Comparison of ENCODE assay signal across 25 cellular contexts in genomic region chr1:182215797-182216196, GRCh38.
DNase-seq lines count a peak whose midpoint lies in the region; ATAC-seq and TF ChIP-seq lines count a peak whose summit lies in the region.
"Had no signal": no experiment of that assay in that cellular context is flagged by ENCODE, and none has a peak within 500 bp of the region (broad histone marks: within the 10 kb centered on the region; RNA-seq: fewer than 3 reads in every experiment).

No MANE protein-coding gene starts in this region.

- intact Hi-C loops in PC-3 (cut with micrococcal nuclease) = loop anchor here (1.0 to 5.0 kb wide), 4 partner anchors 29 to 162 kb away; no protein-coding TSS in a partner anchor
- intact Hi-C loops in activated T-helper 1 cell treated with anti-CD3 and anti-CD28 coated beads, Interleukin-12 subunit alpha, Interleukin-12 subunit beta, Interleukin-2, Interleukin-4 antibody, amounts not matched to agents 30 ng/mL and 10 ng/mL and 1 ng/mL, durations not matched to agents 14 hours and 24 hours and 36 hours (cut with micrococcal nuclease) = no loop called here

- H3K27me3 ChIP-seq in PC-3 (ENCODE audit: low read length) (no peaks in the 10 kb centered on the region), gastroesophageal sphincter (no peaks in the 10 kb centered on the region)
- H3K27me3 ChIP-seq: dorsolateral prefrontal cortex, upper lobe of right lung had no signal

- TF ChIP-seq CTCF in PC-3 (conservative IDR thresholded peaks at IDR 0.05; ENCODE audit: low read depth, low read length) = no peak
- TF ChIP-seq CTCF in epithelial cell of esophagus (IDR thresholded peaks at IDR 0.05; ENCODE audit: insufficient read depth, low read depth, low read length, missing control alignments) = no peak
- TF ChIP-seq CTCF in gastroesophageal sphincter (IDR thresholded peaks at IDR 0.05) = no peak

- ATAC-seq in PC-3 = peak; percentile 56
- ATAC-seq in HG02642 (IDR thresholded peaks at IDR 0.05; ENCODE audit: poor library complexity, unreplicated experiment) = no peak
- no peak for ATAC-seq in gastroesophageal sphincter
- ATAC-seq: K562, lower lobe of right lung, Panc1, upper lobe of right lung had no signal

- CTCF ChIA-PET in PC-3 (lab: Charles Lee) = interaction anchor here (0.6 kb wide), 1 partner anchor 96 kb away, joined by 3 read pairs; no protein-coding TSS in a partner anchor

- no peak for TF ChIP-seq EP300 in gastroesophageal sphincter (IDR thresholded peaks at IDR 0.05)

- H3K36me3 ChIP-seq in PC-3 (ENCODE audit: low read depth, low read length) (no peaks in the 10 kb centered on the region), gastroesophageal sphincter (no peaks in the 10 kb centered on the region)
- H3K36me3 ChIP-seq: BE2C, cardiac muscle cell, heart right ventricle, lower lobe of right lung, upper lobe of right lung had no signal

- no peaks in the 10 kb centered on the region for H4K20me1 ChIP-seq in PC-3 (ENCODE audit: low read length)

- peaks cover 27% of the 10 kb centered on the region for H3K4me1 ChIP-seq in PC-3 (ENCODE audit: insufficient read depth, low read length)
- no peaks in the 10 kb centered on the region for H3K4me1 ChIP-seq in gastroesophageal sphincter
- H3K4me1 ChIP-seq: BE2C, lower lobe of right lung, upper lobe of right lung had no signal

- H3K9me3 ChIP-seq in PC-3 (ENCODE audit: low read length) = no peaks in the 10 kb centered on the region
- H3K9me3 ChIP-seq in gastroesophageal sphincter = no peaks in the 10 kb centered on the region
- H3K9me3 ChIP-seq: BE2C, heart right ventricle, lower lobe of right lung, upper lobe of right lung had no signal

- peaks cover 5% of the 10 kb centered on the region for H3K9me3 Mint-ChIP-seq in activated T-helper 1 cell treated with anti-CD3 and anti-CD28 coated beads, Interleukin-12 subunit alpha, Interleukin-12 subunit beta, Interleukin-2, Interleukin-4 antibody, amounts not matched to agents 30 ng/mL and 10 ng/mL and 1 ng/mL, durations not matched to agents 14 hours and 24 hours and 36 hours

- H3K4me1 Mint-ChIP-seq in activated T-helper 1 cell treated with anti-CD3 and anti-CD28 coated beads, Interleukin-12 subunit alpha, Interleukin-12 subunit beta, Interleukin-2, Interleukin-4 antibody, amounts not matched to agents 30 ng/mL and 10 ng/mL and 1 ng/mL, durations not matched to agents 14 hours and 24 hours and 36 hours (ENCODE audit: low read depth) = no peaks in the 10 kb centered on the region
- H3K4me1 Mint-ChIP-seq: activated B cell treated with CpG ODN at 0.5 μM for 24 hours had no signal

- H3F3A ChIP-seq in PC-3 (ENCODE audit: low read length, unreplicated experiment) = no peaks in the 10 kb centered on the region

- no peak overlapping the region for H2AFZ ChIP-seq in PC-3 (ENCODE audit: low read length)

- TF ChIP-seq POLR2A in gastroesophageal sphincter (IDR thresholded peaks at IDR 0.05) = no peak

- H3K27me3 Mint-ChIP-seq in activated T-helper 1 cell treated with anti-CD3 and anti-CD28 coated beads, Interleukin-12 subunit alpha, Interleukin-12 subunit beta, Interleukin-2, Interleukin-4 antibody, amounts not matched to agents 30 ng/mL and 10 ng/mL and 1 ng/mL, durations not matched to agents 14 hours and 24 hours and 36 hours (ENCODE audit: insufficient read depth) = peaks cover 7% of the 10 kb centered on the region

- H3K9ac ChIP-seq in PC-3 (ENCODE audit: low read length) = no peak overlapping the region

- H3K27ac ChIP-seq in PC-3 (ENCODE audit: low read length) (peak overlapping the region; percentile 89), gastroesophageal sphincter (no peak overlapping the region)
- H3K27ac ChIP-seq: cardiac muscle cell, dorsolateral prefrontal cortex, lower lobe of right lung, upper lobe of right lung had no signal

- H3K9me2 ChIP-seq in PC-3 (replicated peaks; ENCODE audit: low read length) = no peaks in the 10 kb centered on the region

- DNase-seq in GM04503 (ENCODE audit: low read depth) (peak; percentile 90), PC-3 (peak; percentile 70), epithelial cell of esophagus (ENCODE audit: low read depth) (peak; percentile 7), renal cortical epithelial cell (ENCODE audit: low read depth) (peak; percentile 70), NCI-H748 treated with DMSO at 0.1 percent for 48 hours (lab: John Stamatoyannopoulos, UW) (no peak)
- DNase-seq in activated T-helper 1 cell treated with anti-CD3 and anti-CD28 coated beads, Interleukin-12 subunit alpha, Interleukin-12 subunit beta, Interleukin-2, Interleukin-4 antibody, amounts not matched to agents 30 ng/mL and 10 ng/mL and 1 ng/mL, durations not matched to agents 14 hours and 24 hours and 36 hours (ENCODE audit: low spot score) = no peak
- DNase-seq: activated B cell treated with CpG ODN at 0.5 μM for 24 hours; activated CD4-positive, alpha-beta T cell treated with anti-CD3 and anti-CD28 coated beads, Interleukin-2, amount 50 U/mL, for 48 hours; activated gamma-delta T cell; BE2C; dorsolateral prefrontal cortex; erythroblast; GDM1; heart right ventricle; lower lobe of right lung; NCI-H1048; NCI-H2029; NCI-H446 treated with DMSO at 0.1 percent for 48 hours; upper lobe of right lung had no signal

- H3K79me2 ChIP-seq in PC-3 (ENCODE audit: low read length) = no peaks in the 10 kb centered on the region

- BruUV-seq in PC-3 (replicated peaks; lab: Mats Ljungman, UMichigan) = no TSS peak

- H3K27ac Mint-ChIP-seq in activated T-helper 1 cell treated with anti-CD3 and anti-CD28 coated beads, Interleukin-12 subunit alpha, Interleukin-12 subunit beta, Interleukin-2, Interleukin-4 antibody, amounts not matched to agents 30 ng/mL and 10 ng/mL and 1 ng/mL, durations not matched to agents 14 hours and 24 hours and 36 hours = no peak overlapping the region
- H3K27ac Mint-ChIP-seq: activated B cell treated with CpG ODN at 0.5 μM for 24 hours; T-helper 2 cell treated with Interferon-gamma antibody and Interleukin-4, amounts not matched to agents 5 μg/mL and 100 μg/mL, for 36 hours had no signal

- no peaks in the 10 kb centered on the region for H3K36me3 Mint-ChIP-seq in activated T-helper 1 cell treated with anti-CD3 and anti-CD28 coated beads, Interleukin-12 subunit alpha, Interleukin-12 subunit beta, Interleukin-2, Interleukin-4 antibody, amounts not matched to agents 30 ng/mL and 10 ng/mL and 1 ng/mL, durations not matched to agents 14 hours and 24 hours and 36 hours (ENCODE audit: low read depth)

- H3K4me2 ChIP-seq in PC-3 (ENCODE audit: low read length) = peak overlapping the region; percentile 16

- H3K4me3 ChIP-seq in PC-3 (ENCODE audit: low read length) (no peak overlapping the region), epithelial cell of esophagus (ENCODE audit: low read length) (no peak overlapping the region), gastroesophageal sphincter (no peak overlapping the region)
- H3K4me3 ChIP-seq: cardiac muscle cell, dorsolateral prefrontal cortex, heart right ventricle, K562, lower lobe of right lung, upper lobe of right lung had no signal

- POLR2A ChIA-PET in PC-3 (lab: Charles Lee; ENCODE audit: unreplicated experiment) = interaction anchor here (0.6 to 0.7 kb wide), 2 partner anchors 27 to 34 kb away, joined by 3 read pairs; no protein-coding TSS in a partner anchor

- H3K4me3 Mint-ChIP-seq in activated T-helper 1 cell treated with anti-CD3 and anti-CD28 coated beads, Interleukin-12 subunit alpha, Interleukin-12 subunit beta, Interleukin-2, Interleukin-4 antibody, amounts not matched to agents 30 ng/mL and 10 ng/mL and 1 ng/mL, durations not matched to agents 14 hours and 24 hours and 36 hours = no peak overlapping the region
- H3K4me3 Mint-ChIP-seq: activated B cell treated with CpG ODN at 0.5 μM for 24 hours; T-helper 2 cell treated with Interferon-gamma antibody and Interleukin-4, amounts not matched to agents 5 μg/mL and 100 μg/mL, for 36 hours had no signal

Comparison
In these comparisons a context has a peak if more than half of its experiments do, and no peak if none do; other contexts are left out.
1. DNase-seq: peak in GM04503 (single experiment), PC-3 (single experiment), epithelial cell of esophagus (single experiment) and renal cortical epithelial cell (single experiment); none in activated T-helper 1 cell treated with anti-CD3 and anti-CD28 coated beads, Interleukin-12 subunit alpha, Interleukin-12 subunit beta, Interleukin-2, Interleukin-4 antibody, amounts not matched to agents 30 ng/mL and 10 ng/mL and 1 ng/mL, durations not matched to agents 14 hours and 24 hours and 36 hours (single experiment) and NCI-H748 treated with DMSO at 0.1 percent for 48 hours (single experiment).